18 cellular contexts compared by ENCODE assay signal in genomic region chr13:35716186-35716585, GRCh38.
A peak's percentile ranks its signal among the peaks of the same experiment; 100 is the strongest.
DNase-seq lines count a peak whose midpoint lies in the region; ATAC-seq and TF ChIP-seq lines count a peak whose summit lies in the region.
"Had no signal": no experiment of that assay in that cellular context is flagged by ENCODE, and none has a peak within 500 bp of the region (broad histone marks: within the 10 kb centered on the region; RNA-seq: fewer than 3 reads in every experiment).

No MANE protein-coding gene starts in this region.

- H3K9me3 ChIP-seq in trophoblast cell (ENCODE audit: insufficient read depth, low read depth, low read length): no peaks in the 10 kb centered on the region
- H3K9me3 ChIP-seq: adrenal gland, prostate gland had no signal

- H2AFZ ChIP-seq in trophoblast cell (ENCODE audit: insufficient read depth, low read length, poor library complexity): no peak overlapping the region

- H3K9ac ChIP-seq in trophoblast cell (ENCODE audit: low read length): no peak overlapping the region

- no peak overlapping the region for H3K18ac ChIP-seq in trophoblast cell (ENCODE audit: low read length)

- H3K27me3 ChIP-seq in trophoblast cell (ENCODE audit: insufficient read depth, low read length): no peaks in the 10 kb centered on the region
- H3K27me3 ChIP-seq: adrenal gland had no signal

- H3K14ac ChIP-seq in trophoblast cell (ENCODE audit: low read length): no peak overlapping the region

- H3K4me3 ChIP-seq in fibroblast of pulmonary artery (replicated peaks; ENCODE audit: low read depth, low read length): no peak overlapping the region
- no peak overlapping the region for H3K4me3 ChIP-seq in trophoblast cell (ENCODE audit: low read depth, low read length)
- H3K4me3 ChIP-seq: adrenal gland, K562, prostate gland had no signal

- no peak overlapping the region for H3K4ac ChIP-seq in trophoblast cell (ENCODE audit: low read depth, low read length)

- peaks cover 18 to 35% of the 10 kb centered on the region in 2 experiments for H3K4me1 ChIP-seq in trophoblast cell (ENCODE audit: control insufficient read depth in 1 of 2, insufficient read depth in 2 of 2, low read length in 2 of 2)
- H3K4me1 ChIP-seq: prostate gland had no signal

- H4K91ac ChIP-seq in trophoblast cell (ENCODE audit: low read depth, low read length): no peak overlapping the region

- no peaks in the 10 kb centered on the region for H3K36me3 ChIP-seq in trophoblast cell (ENCODE audit: control insufficient read depth in 1 of 2, insufficient read depth in 2 of 2, low read length in 2 of 2)
- H3K36me3 ChIP-seq: adrenal gland, prostate gland had no signal

- H4K8ac ChIP-seq in trophoblast cell (ENCODE audit: low read depth, low read length): no peak overlapping the region

- no CpG with 5 or more reads among the region's 4 CpGs for WGBS in trophoblast cell (ENCODE audit: extremely low coverage, insufficient coverage, insufficient read length)

- no peak for TF ChIP-seq CTCF in fibroblast of pulmonary artery (IDR thresholded peaks at IDR 0.05; ENCODE audit: low read length, missing control alignments)

- no peaks in the 10 kb centered on the region for H3K79me2 ChIP-seq in trophoblast cell (ENCODE audit: control insufficient read depth, insufficient read depth, low read length, poor library complexity)

- no peak for ATAC-seq in GM19463 (IDR thresholded peaks at IDR 0.05; ENCODE audit: unreplicated experiment)
- ATAC-seq in GM18519 (IDR thresholded peaks at IDR 0.05; ENCODE audit: low FRiP score, unreplicated experiment): no peak
- ATAC-seq: K562; naive thymus-derived CD8-positive, alpha-beta T cell; T-cell; WTC11 had no signal

- H3K23ac ChIP-seq in trophoblast cell (ENCODE audit: low read length): no peak overlapping the region

- H2BK120ac ChIP-seq in trophoblast cell (ENCODE audit: insufficient read depth, low read length, poor library complexity): no peak overlapping the region

- no peaks in the 10 kb centered on the region for H3K79me1 ChIP-seq in trophoblast cell (ENCODE audit: low read length)

- no peak overlapping the region for H3K27ac ChIP-seq in trophoblast cell (ENCODE audit: low read depth, low read length)
- H3K27ac ChIP-seq: adrenal gland, prostate gland had no signal

- H3K4me2 ChIP-seq in trophoblast cell (ENCODE audit: low read length): no peak overlapping the region

- no peak overlapping the region for H2AK5ac ChIP-seq in trophoblast cell (ENCODE audit: low read length)

- H2BK5ac ChIP-seq in trophoblast cell (ENCODE audit: low read depth, low read length, poor library complexity): no peak overlapping the region

- H2BK12ac ChIP-seq in trophoblast cell (ENCODE audit: low read length): no peak overlapping the region

- H4K12ac ChIP-seq in trophoblast cell (ENCODE audit: low read depth, low read length): no peak overlapping the region

- DNase-seq in GF-D8 (lab: John Stamatoyannopoulos, UW) (peak; percentile 20), NCI-H446 (lab: John Stamatoyannopoulos, UW) (peak; percentile 41 to 70), fibroblast of pulmonary artery (ENCODE audit: low read depth) (peak; percentile 35), trophoblast cell (peak; percentile 68 to 89), NCI-H1417 (lab: John Stamatoyannopoulos, UW) (no peak), NCI-H510A treated with DMSO at 0.1 percent for 48 hours (lab: John Stamatoyannopoulos, UW) (no peak)
- DNase-seq: activated CD8-positive, alpha-beta memory T cell treated with anti-CD3 and anti-CD28 coated beads for 24 hours; adrenal gland; naive thymus-derived CD8-positive, alpha-beta T cell; NCI-H146; NCI-H510A; stimulated activated CD4-positive, alpha-beta T cell treated with anti-CD3 and anti-CD28 coated beads, Interleukin-15, amount 100 ng/mL, for 24 hours; T-cell had no signal

Comparison
In these comparisons a context has a peak if more than half of its experiments do, and no peak if none do; other contexts are left out.
1. DNase-seq: peak in GF-D8 (single experiment), NCI-H446 (2 of 2), fibroblast of pulmonary artery (single experiment) and trophoblast cell (2 of 2); none in NCI-H1417 (0 of 3) and NCI-H510A treated with DMSO at 0.1 percent for 48 hours (single experiment).